28 cellular contexts compared by ENCODE assay signal in the genomic region with DNA sequence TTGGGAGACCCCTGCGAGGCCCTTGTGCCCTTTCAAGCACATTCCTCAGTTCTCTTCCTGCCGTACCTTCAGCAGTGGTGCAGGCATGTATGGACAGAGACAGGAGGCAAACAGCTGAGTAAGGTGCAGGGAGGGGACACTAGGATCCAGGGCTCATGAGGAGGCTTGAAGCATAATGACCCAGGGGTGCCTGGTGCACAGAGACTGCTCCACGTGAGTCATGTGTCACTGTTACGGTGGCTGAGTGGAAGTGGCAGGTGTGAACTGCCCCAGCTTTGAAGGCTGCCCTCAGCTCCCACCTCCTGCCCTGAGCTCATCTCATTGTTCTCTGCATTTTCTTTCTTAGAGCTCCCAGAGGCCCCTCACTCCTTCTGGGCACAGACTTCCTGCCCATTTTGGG.
"Had no signal": no experiment of that assay in that cellular context is flagged by ENCODE, and none has a peak within 500 bp of the region (broad histone marks: within the 10 kb centered on the region; RNA-seq: fewer than 3 reads in every experiment).

No MANE protein-coding gene starts in this region.

- H3K27ac ChIP-seq: left ventricle myocardium inferior, pancreas, prostate gland, suprapubic skin, thoracic aorta, tibial artery, upper lobe of right lung had no signal

- H3K9me3 ChIP-seq: left ventricle myocardium inferior, mucosa of descending colon, pancreas, prostate gland, suprapubic skin, thoracic aorta, tibial artery, upper lobe of right lung had no signal

- H3K9me3 Mint-ChIP-seq: immature natural killer cell; memory B cell; naive thymus-derived CD4-positive, alpha-beta T cell; natural killer cell treated with Interleukin-12 subunit alpha and Interleukin-12 subunit beta and Interleukin-15 and Interleukin-18, amount 100 ng/mL, for 72 hours; stimulated activated naive CD8-positive, alpha-beta T cell treated with anti-CD3 and anti-CD28 coated beads, Interleukin-15, Interleukin-2, amounts not matched to agents 100 ng/mL and 50 ng/mL, for 24 hours had no signal

- H3K4me3 ChIP-seq: left ventricle myocardium inferior, lung, mucosa of descending colon, pancreas, prostate gland, skin epidermis, suprapubic skin, thoracic aorta, tibial artery, upper lobe of right lung had no signal

- DNase-seq: hypothalamus; immature natural killer cell; kidney; left ventricle myocardium inferior; midbrain; mucosa of descending colon; naive thymus-derived CD4-positive, alpha-beta T cell; nucleus accumbens; pancreas; retina; right cardiac atrium; stimulated activated CD4-positive, alpha-beta T cell treated with anti-CD3 and anti-CD28 coated beads, Interleukin-12 subunit alpha, Interleukin-12 subunit beta, amount 100 ng/mL, for 4 hours; stimulated activated CD4-positive, alpha-beta T cell treated with anti-CD3 and anti-CD28 coated beads, Interleukin-15, amount 100 ng/mL, for 24 hours; stimulated activated CD4-positive, alpha-beta T cell treated with anti-CD3 and anti-CD28 coated beads, Interleukin-2, amount 100 ng/mL, for 24 hours; stimulated activated CD4-positive, alpha-beta T cell treated with anti-CD3 and anti-CD28 coated beads, Interleukin-4, amount 100 ng/mL, for 1 hour; stimulated activated naive CD4-positive, alpha-beta T cell; tibial artery; trophoblast cell; upper lobe of right lung had no signal

- H3K27me3 ChIP-seq: pancreas, suprapubic skin, tibial artery had no signal

- H3K4me3 Mint-ChIP-seq: immature natural killer cell; memory B cell; naive thymus-derived CD4-positive, alpha-beta T cell; natural killer cell treated with Interleukin-12 subunit alpha and Interleukin-12 subunit beta and Interleukin-15 and Interleukin-18, amount 100 ng/mL, for 72 hours; stimulated activated naive CD8-positive, alpha-beta T cell treated with anti-CD3 and anti-CD28 coated beads, Interleukin-15, Interleukin-2, amounts not matched to agents 100 ng/mL and 50 ng/mL, for 24 hours had no signal

- H3K4me1 ChIP-seq: pancreas, prostate gland, upper lobe of right lung had no signal

- ATAC-seq: mucosa of descending colon; naive thymus-derived CD4-positive, alpha-beta T cell; pancreas; right cardiac atrium; sciatic nerve; upper lobe of right lung had no signal

- H3K36me3 Mint-ChIP-seq: immature natural killer cell; memory B cell; naive thymus-derived CD4-positive, alpha-beta T cell; natural killer cell treated with Interleukin-12 subunit alpha and Interleukin-12 subunit beta and Interleukin-15 and Interleukin-18, amount 100 ng/mL, for 72 hours had no signal

- H3K27ac Mint-ChIP-seq: immature natural killer cell; memory B cell; naive thymus-derived CD4-positive, alpha-beta T cell; natural killer cell treated with Interleukin-12 subunit alpha and Interleukin-12 subunit beta and Interleukin-15 and Interleukin-18, amount 100 ng/mL, for 72 hours; stimulated activated naive CD8-positive, alpha-beta T cell treated with anti-CD3 and anti-CD28 coated beads, Interleukin-15, Interleukin-2, amounts not matched to agents 100 ng/mL and 50 ng/mL, for 24 hours had no signal

- H3K36me3 ChIP-seq: left ventricle myocardium inferior, pancreas, prostate gland, suprapubic skin, thoracic aorta, tibial artery, upper lobe of right lung had no signal

- H3K4me1 Mint-ChIP-seq: immature natural killer cell, memory B cell had no signal
